ENCODE assay signal across 8 cellular contexts in genomic region chr4:174522183-174523002, GRCh38. TPM values are rescaled to one million over a fixed set of nuclear protein-coding genes. Genes with fewer than 3 reads are reported as not detected.
A peak's percentile ranks its signal among the peaks of the same experiment; 100 is the strongest.
DNase-seq lines count a peak whose midpoint lies in the region; ATAC-seq, FAIRE-seq and TF ChIP-seq lines count a peak whose summit lies in the region.

Gene HPGD, minus strand, starts transcription at chr4:174522488. Its CDS starts 37 bp downstream, at chr4:174522451.

- ATAC-seq in A549 (peak; percentile 88), GM19023 (IDR thresholded peaks at IDR 0.05; ENCODE audit: unreplicated experiment) (peak; percentile 80), HG03342 (IDR thresholded peaks at IDR 0.05; ENCODE audit: unreplicated experiment) (peak; percentile 66), heart left ventricle (peak; percentile 48 to 88 (median 80)), psoas muscle (peak; percentile 58 to 84 (median 80))

- peak; percentile 38; the same call in 1 of the 2 replicates for TF ChIP-seq POLR2A in A549 (IDR thresholded peaks at IDR 0.05; ENCODE audit: low read length)
- TF ChIP-seq POLR2A in heart left ventricle (IDR thresholded peaks at IDR 0.05), result no peak

- peak; percentile 33 to 73 for DNase-seq in A549 (ENCODE audit: low read depth in 1 of 2, low spot score in 1 of 2)
- peak in 1 of 2 experiments; percentile 4 for DNase-seq in SJCRH30
- peak; percentile 73 for DNase-seq in activated naive CD4-positive, alpha-beta T cell treated with anti-CD3 and anti-CD28 coated beads for 36 hours
- DNase-seq in heart left ventricle, result peak; percentile 16 to 77 (median 40)
- peak; percentile 58 to 74 for DNase-seq in psoas muscle
- DNase-seq in globus pallidus (ENCODE audit: low spot score), result no peak

- H3K36me3 ChIP-seq in SJCRH30 (no peaks in the 10 kb centered on the region), heart left ventricle (no peaks in the 10 kb centered on the region), psoas muscle (ENCODE audit: insufficient read depth in 1 of 2, low read depth in 1 of 2) (no peaks in the 10 kb centered on the region)

- H3K27me3 ChIP-seq in SJCRH30 (no peaks in the 10 kb centered on the region), heart left ventricle (peaks cover 0 to 29% (median 0%) of the 10 kb centered on the region in 9 donors), psoas muscle (ENCODE audit: insufficient read depth in 3 of 3, low read length in 2 of 3) (peaks cover 0 to 18% (median 0%) of the 10 kb centered on the region in 3 donors)

- H3K36me3 Mint-ChIP-seq in activated naive CD4-positive, alpha-beta T cell treated with anti-CD3 and anti-CD28 coated beads for 36 hours (ENCODE audit: low read depth), result no peaks in the 10 kb centered on the region

- H3K4me2 ChIP-seq in A549, result peak within 1 kb of the TSS; percentile 87

- no peak; a peak in 1 of 5 replicates for TF ChIP-seq EP300 in A549 (IDR thresholded peaks at IDR 0.05)

- H3K27ac ChIP-seq in A549 (peak within 1 kb of the TSS; percentile 88 to 93), SJCRH30 (no peak within 1 kb of the TSS), heart left ventricle (peak within 1 kb of the TSS in 2 of 12 donors; percentile 39 to 75), psoas muscle (no peak within 1 kb of the TSS)

- peak within 1 kb of the TSS; percentile 46 for H3K27ac Mint-ChIP-seq in activated naive CD4-positive, alpha-beta T cell treated with anti-CD3 and anti-CD28 coated beads for 36 hours

- H3K4me3 Mint-ChIP-seq in activated naive CD4-positive, alpha-beta T cell treated with anti-CD3 and anti-CD28 coated beads for 36 hours, result peak within 1 kb of the TSS; percentile 73

- peaks cover 36% of the 10 kb centered on the region for H3K27me3 Mint-ChIP-seq in activated naive CD4-positive, alpha-beta T cell treated with anti-CD3 and anti-CD28 coated beads for 36 hours (ENCODE audit: low read depth)

- H3K9me3 ChIP-seq in A549, result no peaks in the 10 kb centered on the region
- H3K9me3 ChIP-seq in SJCRH30 (replicated peaks), result no peaks in the 10 kb centered on the region
- no peaks in the 10 kb centered on the region for H3K9me3 ChIP-seq in heart left ventricle
- H3K9me3 ChIP-seq in psoas muscle, result no peaks in the 10 kb centered on the region

- intact Hi-C loops in activated naive CD4-positive, alpha-beta T cell treated with anti-CD3 and anti-CD28 coated beads for 36 hours (cut with micrococcal nuclease), result loop anchor here (2.0 to 5.0 kb wide), 4 partner anchors 100 to 305 kb away; no protein-coding TSS in a partner anchor
- intact Hi-C loops in heart left ventricle (cut with DNase I) (no loop called here), psoas muscle (cut with DNase I) (no loop called here)

- H3K4me1 Mint-ChIP-seq in activated naive CD4-positive, alpha-beta T cell treated with anti-CD3 and anti-CD28 coated beads for 36 hours (ENCODE audit: low read depth), result peaks cover 13% of the 10 kb centered on the region

- CTCF ChIA-PET in A549 (lab: Yijun Ruan, JAX), result interaction anchor here (0.6 to 2.5 kb wide), 12 partner anchors 12 to 936 kb away, joined by 3 to 7 read pairs (median 4); no protein-coding TSS in a partner anchor
- CTCF ChIA-PET in activated naive CD4-positive, alpha-beta T cell treated with anti-CD3 and anti-CD28 coated beads for 36 hours (lab: Charles Lee), result no interaction called here

- TF ChIP-seq CTCF in A549 (IDR thresholded peaks at IDR 0.05) (no peak), heart left ventricle (IDR thresholded peaks at IDR 0.05) (no peak), psoas muscle (IDR thresholded peaks at IDR 0.05) (no peak)

- H3K4me3 ChIP-seq in A549 (peak within 1 kb of the TSS; percentile 61), SJCRH30 (peak within 1 kb of the TSS; percentile 7; the same call in 1 of the 2 replicates), heart left ventricle (peak within 1 kb of the TSS; percentile 37 to 71 (median 57)), psoas muscle (peak within 1 kb of the TSS; percentile 72)

- POLR2A ChIA-PET in A549 (lab: Yijun Ruan, JAX), result interaction anchor here (0.7 to 2.0 kb wide), 10 partner anchors 32 to 191 kb away, joined by 3 to 9 read pairs (median 4); no protein-coding TSS in a partner anchor

- WGBS in A549 (ENCODE audit: missing lambda C conversion rate), result 2% methylated on average over 12 of the region's 60 CpGs
- WGBS in heart left ventricle, 4 donors, result 0 to 2% (median 1%) methylated on average over 16 to 60 of the region's 60 CpGs
- 0 to 1% (median 1%) methylated on average over 41 to 60 of the region's 60 CpGs for WGBS in psoas muscle, 3 donors

- H3K9me3 Mint-ChIP-seq in activated naive CD4-positive, alpha-beta T cell treated with anti-CD3 and anti-CD28 coated beads for 36 hours, result no peaks in the 10 kb centered on the region

- no peak for FAIRE-seq in A549 (lab: Jason Lieb, UNC)

- peaks cover 54% of the 10 kb centered on the region for H3K4me1 ChIP-seq in A549
- no peaks in the 10 kb centered on the region for H3K4me1 ChIP-seq in SJCRH30
- peaks cover 0 to 41% (median 7%) of the 10 kb centered on the region in 12 donors for H3K4me1 ChIP-seq in heart left ventricle
- H3K4me1 ChIP-seq in psoas muscle, result no peaks in the 10 kb centered on the region

- TF ChIP-seq RAD21 in A549 (conservative IDR thresholded peaks at IDR 0.05 in 1 of 2, IDR thresholded peaks at IDR 0.05 in 1 of 2), result peak in 1 of 2 experiments; percentile 29; a peak in 2 of 5 replicates

TF ChIP-seq in A549, 52 proteins besides CTCF, POLR2A, EP300 and RAD21 (continues in another document):
- TF ChIP-seq CHD2 (IDR thresholded peaks at IDR 0.05; ENCODE audit: low read length, partially characterized antibody), result no peak
- TF ChIP-seq ZFP36 (IDR thresholded peaks at IDR 0.05; ENCODE audit: borderline replicate concordance, partially characterized antibody), result no peak
- TF ChIP-seq SREBF2 (IDR thresholded peaks at IDR 0.05), result no peak
- TF ChIP-seq RCOR1 (IDR thresholded peaks at IDR 0.05; ENCODE audit: low read depth, low read length), result no peak
- no peak for TF ChIP-seq FOXS1 (CRISPR knock-in tag; IDR thresholded peaks at IDR 0.05)
- no peak for TF ChIP-seq MAFK (IDR thresholded peaks at IDR 0.05; ENCODE audit: partially characterized antibody)
- no peak for TF ChIP-seq HOXA7 (CRISPR knock-in tag; IDR thresholded peaks at IDR 0.05)
- TF ChIP-seq, protein P1, sequence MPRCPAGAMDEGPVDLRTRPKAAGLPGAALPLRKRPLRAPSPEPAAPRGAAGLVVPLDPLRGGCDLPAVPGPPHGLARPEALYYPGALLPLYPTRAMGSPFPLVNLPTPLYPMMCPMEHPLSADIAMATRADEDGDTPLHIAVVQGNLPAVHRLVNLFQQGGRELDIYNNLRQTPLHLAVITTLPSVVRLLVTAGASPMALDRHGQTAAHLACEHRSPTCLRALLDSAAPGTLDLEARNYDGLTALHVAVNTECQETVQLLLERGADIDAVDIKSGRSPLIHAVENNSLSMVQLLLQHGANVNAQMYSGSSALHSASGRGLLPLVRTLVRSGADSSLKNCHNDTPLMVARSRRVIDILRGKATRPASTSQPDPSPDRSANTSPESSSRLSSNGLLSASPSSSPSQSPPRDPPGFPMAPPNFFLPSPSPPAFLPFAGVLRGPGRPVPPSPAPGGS (IDR thresholded peaks at IDR 0.05), result 0 out of 3 replicates have a peak, but pooled peaks have one; percentile 6
- TF ChIP-seq FOSB (CRISPR knock-in tag; IDR thresholded peaks at IDR 0.05), result no peak
- TF ChIP-seq, protein P2, sequence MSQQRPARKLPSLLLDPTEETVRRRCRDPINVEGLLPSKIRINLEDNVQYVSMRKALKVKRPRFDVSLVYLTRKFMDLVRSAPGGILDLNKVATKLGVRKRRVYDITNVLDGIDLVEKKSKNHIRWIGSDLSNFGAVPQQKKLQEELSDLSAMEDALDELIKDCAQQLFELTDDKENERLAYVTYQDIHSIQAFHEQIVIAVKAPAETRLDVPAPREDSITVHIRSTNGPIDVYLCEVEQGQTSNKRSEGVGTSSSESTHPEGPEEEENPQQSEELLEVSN (IDR thresholded peaks at IDR 0.05; ENCODE audit: borderline replicate concordance, low read depth), result 0 out of 2 replicates have a peak, but pooled peaks have one; percentile 42
- no peak for TF ChIP-seq ATOH8 (CRISPR knock-in tag; IDR thresholded peaks at IDR 0.05; ENCODE audit: low read depth)
- peak; percentile 6 to 62; a peak in 3 of 5 replicates for TF ChIP-seq JUN (IDR thresholded peaks at IDR 0.05)
- no peak for TF ChIP-seq RNF2 (IDR thresholded peaks at IDR 0.05; ENCODE audit: borderline replicate concordance, low read depth)
- TF ChIP-seq HDAC2 (IDR thresholded peaks at IDR 0.05), result no peak
- TF ChIP-seq, protein P3, sequence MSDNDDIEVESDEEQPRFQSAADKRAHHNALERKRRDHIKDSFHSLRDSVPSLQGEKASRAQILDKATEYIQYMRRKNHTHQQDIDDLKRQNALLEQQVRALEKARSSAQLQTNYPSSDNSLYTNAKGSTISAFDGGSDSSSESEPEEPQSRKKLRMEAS (IDR thresholded peaks at IDR 0.05), result peak; percentile 46; the same call in 1 of the 2 replicates

RNA-seq across cellular contexts. Expression of gene HPGD, which starts in this region (rescaled TPM):
- polyA plus RNA-seq in A549 (2011; rRNA removed) (86.6 and 114 TPM in 2 replicates), A549 (2017; fragmentation: RNase III; extraction: RNeasy Plus Mini Kit Qiagen cat#74134 plus additional on column Dnase treatment) (101 to 127 TPM (median 110 TPM) in 3 replicates), heart left ventricle (1 to 10 TPM in 1 of 2 donors, under 1 TPM in 1; 0.43 to 1.5 TPM), psoas muscle (under 1 TPM; 0.40 to 0.87 (median 0.52) TPM)
- polyA plus RNA-seq in A549 (2012; cell fraction: cytosol; rRNA removed), result 42.3 and 45.4 TPM in 2 replicates
- 19.6 and 20.7 TPM in 2 replicates for polyA plus RNA-seq in A549 (2012; cell fraction: nucleus; rRNA removed)
- polyA minus RNA-seq in A549 (2011; rRNA and poly(A)+ RNA removed), result 54.5 and 70.3 TPM in 2 replicates
- total RNA-seq in SJCRH30 (2014; rRNA removed; shearing (Covaris generic)), result not detected in 2 replicates
- total RNA-seq in activated naive CD4-positive, alpha-beta T cell treated with anti-CD3 and anti-CD28 coated beads for 36 hours, result 1 to 10 TPM; 1.5 to 2.8 TPM
- total RNA-seq in heart left ventricle (1 to 10 TPM in 4 of 9 donors, under 1 TPM in 5; 0.29 to 4.7 (median 0.91) TPM), psoas muscle (1 to 10 TPM in 3 of 4 donors, under 1 TPM in 1; 0.98 to 6.5 (median 2.5) TPM)

Comparison
In these comparisons a context has a peak if more than half of its experiments do, and no peak if none do; other contexts are left out.
1. RNA of gene HPGD (polyA plus RNA-seq): 19.6 to 127 TPM in A549; 0.43 to 1.5 TPM in heart left ventricle and 0.40 to 0.87 TPM in psoas muscle; every median in the first group is over 4 times any median in the second.
2. H3K27ac ChIP-seq: peak in A549 (2 of 2); none in SJCRH30 (single experiment) and psoas muscle (single experiment).
3. H3K4me3 ChIP-seq: peak in every context shown above with its lines; median percentile 72 in psoas muscle; 61 in A549; 57 in heart left ventricle; 7 in SJCRH30.
4. Peak in every context shown above with its lines, with median percentiles within 50 percentile points of each other: ATAC-seq.